Comparison of ENCODE assay signal across 1 cellular context in the genomic region with DNA sequence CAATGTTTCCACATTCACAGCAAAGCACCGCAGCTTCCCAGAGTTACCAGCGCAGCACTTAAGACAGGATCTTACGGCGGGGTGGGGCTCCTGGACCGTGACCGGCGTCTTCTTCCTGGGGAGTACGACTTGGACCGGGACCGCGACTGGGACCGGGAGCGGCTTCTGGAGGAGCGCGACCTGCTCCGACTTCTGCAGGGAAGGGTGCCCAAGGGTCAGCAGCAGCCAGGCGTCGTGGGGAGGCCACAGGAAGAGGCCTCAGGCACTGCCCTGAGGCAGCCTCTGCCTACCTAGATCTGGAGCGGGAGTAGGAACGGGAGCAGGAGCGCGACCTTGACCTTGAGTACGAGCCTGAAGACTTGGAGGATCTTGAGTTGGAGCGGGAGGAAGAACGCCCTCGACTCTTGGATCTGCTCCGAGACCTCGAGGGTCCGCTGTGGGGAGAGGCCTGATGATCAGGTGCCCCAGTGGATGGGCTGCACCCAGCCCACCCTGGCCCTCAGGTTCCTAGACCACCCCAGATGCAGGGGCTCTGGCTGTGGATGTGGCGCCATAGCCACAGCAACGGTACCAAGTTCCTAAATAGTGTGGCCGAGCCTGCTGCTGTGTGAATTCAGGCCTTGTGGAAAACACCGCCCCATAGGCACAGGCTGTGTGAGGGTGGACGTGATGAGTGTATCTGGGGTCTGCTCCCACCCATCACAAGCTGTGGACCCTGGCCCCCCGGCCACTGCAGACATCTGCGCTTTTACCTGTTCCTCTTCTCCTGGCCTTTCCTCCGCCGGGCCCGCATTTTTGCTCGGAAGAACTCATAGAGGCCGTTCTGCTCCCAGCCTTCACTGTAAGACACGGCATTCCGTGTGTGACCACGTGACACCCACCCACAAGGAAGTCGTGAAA.
TF ChIP-seq lines count a peak whose summit lies in the region.

No MANE protein-coding gene starts in this region.

TF ChIP-seq in GM23338, 12 proteins besides CTCF, POLR2A, EP300 and RAD21 (continued from another document):
- no peak for TF ChIP-seq JUNB (IDR thresholded peaks at IDR 0.05; ENCODE audit: unreplicated experiment)
- TF ChIP-seq, protein P1, sequence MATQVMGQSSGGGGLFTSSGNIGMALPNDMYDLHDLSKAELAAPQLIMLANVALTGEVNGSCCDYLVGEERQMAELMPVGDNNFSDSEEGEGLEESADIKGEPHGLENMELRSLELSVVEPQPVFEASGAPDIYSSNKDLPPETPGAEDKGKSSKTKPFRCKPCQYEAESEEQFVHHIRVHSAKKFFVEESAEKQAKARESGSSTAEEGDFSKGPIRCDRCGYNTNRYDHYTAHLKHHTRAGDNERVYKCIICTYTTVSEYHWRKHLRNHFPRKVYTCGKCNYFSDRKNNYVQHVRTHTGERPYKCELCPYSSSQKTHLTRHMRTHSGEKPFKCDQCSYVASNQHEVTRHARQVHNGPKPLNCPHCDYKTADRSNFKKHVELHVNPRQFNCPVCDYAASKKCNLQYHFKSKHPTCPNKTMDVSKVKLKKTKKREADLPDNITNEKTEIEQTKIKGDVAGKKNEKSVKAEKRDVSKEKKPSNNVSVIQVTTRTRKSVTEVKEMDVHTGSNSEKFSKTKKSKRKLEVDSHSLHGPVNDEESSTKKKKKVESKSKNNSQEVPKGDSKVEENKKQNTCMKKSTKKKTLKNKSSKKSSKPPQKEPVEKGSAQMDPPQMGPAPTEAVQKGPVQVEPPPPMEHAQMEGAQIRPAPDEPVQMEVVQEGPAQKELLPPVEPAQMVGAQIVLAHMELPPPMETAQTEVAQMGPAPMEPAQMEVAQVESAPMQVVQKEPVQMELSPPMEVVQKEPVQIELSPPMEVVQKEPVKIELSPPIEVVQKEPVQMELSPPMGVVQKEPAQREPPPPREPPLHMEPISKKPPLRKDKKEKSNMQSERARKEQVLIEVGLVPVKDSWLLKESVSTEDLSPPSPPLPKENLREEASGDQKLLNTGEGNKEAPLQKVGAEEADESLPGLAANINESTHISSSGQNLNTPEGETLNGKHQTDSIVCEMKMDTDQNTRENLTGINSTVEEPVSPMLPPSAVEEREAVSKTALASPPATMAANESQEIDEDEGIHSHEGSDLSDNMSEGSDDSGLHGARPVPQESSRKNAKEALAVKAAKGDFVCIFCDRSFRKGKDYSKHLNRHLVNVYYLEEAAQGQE (IDR thresholded peaks at IDR 0.05; ENCODE audit: unreplicated experiment): no peak
- TF ChIP-seq NANOG (IDR thresholded peaks at IDR 0.05; ENCODE audit: borderline replicate concordance): no peak
- TF ChIP-seq EZH2 (IDR thresholded peaks at IDR 0.05; ENCODE audit: low read depth, unreplicated experiment): no peak
- no peak for TF ChIP-seq ZNF114 (CRISPR knock-in tag; IDR thresholded peaks at IDR 0.05)
- no peak for TF ChIP-seq CREB1 (CRISPR knock-in tag; IDR thresholded peaks at IDR 0.05; ENCODE audit: low read depth)
- TF ChIP-seq ZNF331 (CRISPR knock-in tag; IDR thresholded peaks at IDR 0.05; ENCODE audit: low read depth): no peak
TF ChIP-seq in GM23338: peak in this region for 0.
